Comparison of ENCODE assay signal across 22 cellular contexts in the genomic region with DNA sequence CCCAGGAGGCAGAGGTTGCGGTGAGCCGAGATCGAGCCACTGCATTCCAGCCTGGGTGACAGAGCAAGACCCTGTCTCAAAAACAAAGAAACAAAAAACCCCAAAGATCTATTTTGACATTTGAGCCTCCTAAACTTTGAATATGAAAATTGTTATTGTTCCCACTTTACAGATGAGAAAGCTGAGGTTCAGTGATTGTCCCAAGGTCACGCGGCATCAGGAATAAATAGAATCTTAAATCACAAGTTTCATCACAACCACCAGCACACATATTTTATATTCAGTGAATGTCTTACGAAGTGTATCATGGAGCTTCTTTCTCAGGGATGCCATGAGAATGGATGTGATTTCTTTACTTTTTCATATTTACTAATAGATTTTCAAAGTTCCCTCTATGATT.
"Had no signal": no experiment of that assay in that cellular context is flagged by ENCODE, and none has a peak within 500 bp of the region (broad histone marks: within the 10 kb centered on the region; RNA-seq: fewer than 3 reads in every experiment).

No MANE protein-coding gene starts in this region.

- H3K9ac ChIP-seq: SK-N-SH had no signal

- H3K9me3 ChIP-seq: SK-N-SH had no signal

- FAIRE-seq: RCC 7860 had no signal

- H3K4me2 ChIP-seq: SK-N-SH had no signal

- H3K9me3 Mint-ChIP-seq: IgD-negative memory B cell had no signal

- H3K27ac ChIP-seq: RWPE1 had no signal

- H3K27ac Mint-ChIP-seq: IgD-negative memory B cell had no signal

- DNase-seq: KBM-7, MV-4-11, NCI-H1092, NCI-H1105 treated with DMSO at 0.1 percent for 48 hours, NCI-H1417 treated with DMSO at 0.1 percent for 48 hours, NCI-H146, NCI-H1694 treated with DMSO at 0.1 percent for 48 hours, NCI-H1930, NCI-H2081, NCI-H2107, NCI-H226, NCI-H446, NCI-H510A, NCI-H524 treated with DMSO at 0.1 percent for 48 hours, NCI-H69, NCI-H774, SHP77, SK-N-SH, SW 1271 had no signal
